ENCODE assay signal across 1 cellular context in the genomic region with DNA sequence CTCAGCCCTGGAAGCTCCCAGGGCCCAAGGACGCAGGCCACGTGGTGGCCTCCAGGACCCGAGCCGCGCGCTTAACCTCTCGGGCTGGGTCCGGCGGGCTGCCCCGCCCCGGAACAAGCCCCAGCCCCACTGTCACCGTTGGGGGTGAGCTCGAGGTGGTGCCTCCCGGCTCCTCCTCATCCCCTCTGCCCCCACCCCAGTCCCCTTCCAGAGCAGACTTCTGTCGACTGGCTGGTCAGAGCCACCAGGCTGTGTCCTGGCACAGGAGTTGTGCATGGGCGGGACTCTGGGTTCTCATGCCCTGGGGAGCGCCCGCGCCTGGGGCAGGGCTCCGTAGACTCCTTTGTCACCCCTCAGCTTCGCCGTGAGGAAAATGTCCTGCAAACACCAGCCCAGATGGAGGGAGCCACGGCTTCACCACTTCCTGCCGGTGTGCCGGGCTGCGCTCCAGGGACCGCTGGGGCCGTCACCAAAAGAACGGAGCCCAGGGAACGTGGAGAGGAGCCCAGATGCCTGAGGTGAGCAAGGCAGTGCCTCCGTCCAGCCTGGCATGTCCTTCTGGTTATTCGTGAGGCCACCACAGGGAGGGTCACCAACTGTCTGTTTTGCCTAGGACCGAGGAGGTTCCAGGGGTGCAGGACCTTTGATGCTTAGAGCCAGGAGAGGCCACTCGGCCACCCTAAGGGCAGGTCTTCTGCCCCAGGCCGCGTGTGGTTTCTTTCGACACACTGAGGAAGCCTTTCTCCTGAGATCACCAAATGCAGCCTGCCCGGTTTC.
A peak's percentile ranks its signal among the peaks of the same experiment; 100 is the strongest.
TF ChIP-seq lines count a peak whose summit lies in the region.

No MANE protein-coding gene starts in this region.

TF ChIP-seq in HepG2, 621 proteins besides CTCF, POLR2A, EP300 and RAD21 (continued from another document and continues in another):
- TF ChIP-seq, protein P1, sequence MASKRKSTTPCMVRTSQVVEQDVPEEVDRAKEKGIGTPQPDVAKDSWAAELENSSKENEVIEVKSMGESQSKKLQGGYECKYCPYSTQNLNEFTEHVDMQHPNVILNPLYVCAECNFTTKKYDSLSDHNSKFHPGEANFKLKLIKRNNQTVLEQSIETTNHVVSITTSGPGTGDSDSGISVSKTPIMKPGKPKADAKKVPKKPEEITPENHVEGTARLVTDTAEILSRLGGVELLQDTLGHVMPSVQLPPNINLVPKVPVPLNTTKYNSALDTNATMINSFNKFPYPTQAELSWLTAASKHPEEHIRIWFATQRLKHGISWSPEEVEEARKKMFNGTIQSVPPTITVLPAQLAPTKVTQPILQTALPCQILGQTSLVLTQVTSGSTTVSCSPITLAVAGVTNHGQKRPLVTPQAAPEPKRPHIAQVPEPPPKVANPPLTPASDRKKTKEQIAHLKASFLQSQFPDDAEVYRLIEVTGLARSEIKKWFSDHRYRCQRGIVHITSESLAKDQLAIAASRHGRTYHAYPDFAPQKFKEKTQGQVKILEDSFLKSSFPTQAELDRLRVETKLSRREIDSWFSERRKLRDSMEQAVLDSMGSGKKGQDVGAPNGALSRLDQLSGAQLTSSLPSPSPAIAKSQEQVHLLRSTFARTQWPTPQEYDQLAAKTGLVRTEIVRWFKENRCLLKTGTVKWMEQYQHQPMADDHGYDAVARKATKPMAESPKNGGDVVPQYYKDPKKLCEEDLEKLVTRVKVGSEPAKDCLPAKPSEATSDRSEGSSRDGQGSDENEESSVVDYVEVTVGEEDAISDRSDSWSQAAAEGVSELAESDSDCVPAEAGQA (IDR thresholded peaks at IDR 0.05; ENCODE audit: low read depth), result no peak
- TF ChIP-seq, protein P1 (CRISPR knock-in tag; IDR thresholded peaks at IDR 0.05; ENCODE audit: borderline replicate concordance), result no peak; the same call in 1 of the 2 replicates
- no peak for TF ChIP-seq KDM1A (CRISPR knock-in tag; IDR thresholded peaks at IDR 0.05)
- TF ChIP-seq, protein P2, sequence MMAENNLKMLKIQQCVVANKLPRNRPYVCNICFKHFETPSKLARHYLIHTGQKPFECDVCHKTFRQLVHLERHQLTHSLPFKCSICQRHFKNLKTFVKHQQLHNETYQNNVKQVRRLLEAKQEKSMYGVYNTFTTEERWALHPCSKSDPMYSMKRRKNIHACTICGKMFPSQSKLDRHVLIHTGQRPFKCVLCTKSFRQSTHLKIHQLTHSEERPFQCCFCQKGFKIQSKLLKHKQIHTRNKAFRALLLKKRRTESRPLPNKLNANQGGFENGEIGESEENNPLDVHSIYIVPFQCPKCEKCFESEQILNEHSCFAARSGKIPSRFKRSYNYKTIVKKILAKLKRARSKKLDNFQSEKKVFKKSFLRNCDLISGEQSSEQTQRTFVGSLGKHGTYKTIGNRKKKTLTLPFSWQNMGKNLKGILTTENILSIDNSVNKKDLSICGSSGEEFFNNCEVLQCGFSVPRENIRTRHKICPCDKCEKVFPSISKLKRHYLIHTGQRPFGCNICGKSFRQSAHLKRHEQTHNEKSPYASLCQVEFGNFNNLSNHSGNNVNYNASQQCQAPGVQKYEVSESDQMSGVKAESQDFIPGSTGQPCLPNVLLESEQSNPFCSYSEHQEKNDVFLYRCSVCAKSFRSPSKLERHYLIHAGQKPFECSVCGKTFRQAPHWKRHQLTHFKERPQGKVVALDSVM (CRISPR knock-in tag; IDR thresholded peaks at IDR 0.05), result no peak
- TF ChIP-seq ZNF34 (CRISPR knock-in tag; IDR thresholded peaks at IDR 0.05; ENCODE audit: borderline replicate concordance), result 0 out of 2 replicates have a peak, but pooled peaks have one; percentile 73
- TF ChIP-seq, protein P3, sequence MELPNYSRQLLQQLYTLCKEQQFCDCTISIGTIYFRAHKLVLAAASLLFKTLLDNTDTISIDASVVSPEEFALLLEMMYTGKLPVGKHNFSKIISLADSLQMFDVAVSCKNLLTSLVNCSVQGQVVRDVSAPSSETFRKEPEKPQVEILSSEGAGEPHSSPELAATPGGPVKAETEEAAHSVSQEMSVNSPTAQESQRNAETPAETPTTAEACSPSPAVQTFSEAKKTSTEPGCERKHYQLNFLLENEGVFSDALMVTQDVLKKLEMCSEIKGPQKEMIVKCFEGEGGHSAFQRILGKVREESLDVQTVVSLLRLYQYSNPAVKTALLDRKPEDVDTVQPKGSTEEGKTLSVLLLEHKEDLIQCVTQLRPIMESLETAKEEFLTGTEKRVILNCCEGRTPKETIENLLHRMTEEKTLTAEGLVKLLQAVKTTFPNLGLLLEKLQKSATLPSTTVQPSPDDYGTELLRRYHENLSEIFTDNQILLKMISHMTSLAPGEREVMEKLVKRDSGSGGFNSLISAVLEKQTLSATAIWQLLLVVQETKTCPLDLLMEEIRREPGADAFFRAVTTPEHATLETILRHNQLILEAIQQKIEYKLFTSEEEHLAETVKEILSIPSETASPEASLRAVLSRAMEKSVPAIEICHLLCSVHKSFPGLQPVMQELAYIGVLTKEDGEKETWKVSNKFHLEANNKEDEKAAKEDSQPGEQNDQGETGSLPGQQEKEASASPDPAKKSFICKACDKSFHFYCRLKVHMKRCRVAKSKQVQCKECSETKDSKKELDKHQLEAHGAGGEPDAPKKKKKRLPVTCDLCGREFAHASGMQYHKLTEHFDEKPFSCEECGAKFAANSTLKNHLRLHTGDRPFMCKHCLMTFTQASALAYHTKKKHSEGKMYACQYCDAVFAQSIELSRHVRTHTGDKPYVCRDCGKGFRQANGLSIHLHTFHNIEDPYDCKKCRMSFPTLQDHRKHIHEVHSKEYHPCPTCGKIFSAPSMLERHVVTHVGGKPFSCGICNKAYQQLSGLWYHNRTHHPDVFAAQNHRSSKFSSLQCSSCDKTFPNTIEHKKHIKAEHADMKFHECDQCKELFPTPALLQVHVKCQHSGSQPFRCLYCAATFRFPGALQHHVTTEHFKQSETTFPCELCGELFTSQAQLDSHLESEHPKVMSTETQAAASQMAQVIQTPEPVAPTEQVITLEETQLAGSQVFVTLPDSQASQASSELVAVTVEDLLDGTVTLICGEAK (IDR thresholded peaks at IDR 0.05), result no peak
- TF ChIP-seq, protein P3 (CRISPR knock-in tag; IDR thresholded peaks at IDR 0.05), result no peak
- no peak for TF ChIP-seq ZFP37 (CRISPR knock-in tag; IDR thresholded peaks at IDR 0.05; ENCODE audit: borderline replicate concordance)
- TF ChIP-seq, protein P4, sequence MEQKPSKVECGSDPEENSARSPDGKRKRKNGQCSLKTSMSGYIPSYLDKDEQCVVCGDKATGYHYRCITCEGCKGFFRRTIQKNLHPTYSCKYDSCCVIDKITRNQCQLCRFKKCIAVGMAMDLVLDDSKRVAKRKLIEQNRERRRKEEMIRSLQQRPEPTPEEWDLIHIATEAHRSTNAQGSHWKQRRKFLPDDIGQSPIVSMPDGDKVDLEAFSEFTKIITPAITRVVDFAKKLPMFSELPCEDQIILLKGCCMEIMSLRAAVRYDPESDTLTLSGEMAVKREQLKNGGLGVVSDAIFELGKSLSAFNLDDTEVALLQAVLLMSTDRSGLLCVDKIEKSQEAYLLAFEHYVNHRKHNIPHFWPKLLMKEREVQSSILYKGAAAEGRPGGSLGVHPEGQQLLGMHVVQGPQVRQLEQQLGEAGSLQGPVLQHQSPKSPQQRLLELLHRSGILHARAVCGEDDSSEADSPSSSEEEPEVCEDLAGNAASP (CRISPR knock-in tag; IDR thresholded peaks at IDR 0.05; ENCODE audit: borderline replicate concordance), result peak; percentile 59
- TF ChIP-seq ZNF564 (CRISPR knock-in tag; IDR thresholded peaks at IDR 0.05), result no peak
- TF ChIP-seq, protein P5, sequence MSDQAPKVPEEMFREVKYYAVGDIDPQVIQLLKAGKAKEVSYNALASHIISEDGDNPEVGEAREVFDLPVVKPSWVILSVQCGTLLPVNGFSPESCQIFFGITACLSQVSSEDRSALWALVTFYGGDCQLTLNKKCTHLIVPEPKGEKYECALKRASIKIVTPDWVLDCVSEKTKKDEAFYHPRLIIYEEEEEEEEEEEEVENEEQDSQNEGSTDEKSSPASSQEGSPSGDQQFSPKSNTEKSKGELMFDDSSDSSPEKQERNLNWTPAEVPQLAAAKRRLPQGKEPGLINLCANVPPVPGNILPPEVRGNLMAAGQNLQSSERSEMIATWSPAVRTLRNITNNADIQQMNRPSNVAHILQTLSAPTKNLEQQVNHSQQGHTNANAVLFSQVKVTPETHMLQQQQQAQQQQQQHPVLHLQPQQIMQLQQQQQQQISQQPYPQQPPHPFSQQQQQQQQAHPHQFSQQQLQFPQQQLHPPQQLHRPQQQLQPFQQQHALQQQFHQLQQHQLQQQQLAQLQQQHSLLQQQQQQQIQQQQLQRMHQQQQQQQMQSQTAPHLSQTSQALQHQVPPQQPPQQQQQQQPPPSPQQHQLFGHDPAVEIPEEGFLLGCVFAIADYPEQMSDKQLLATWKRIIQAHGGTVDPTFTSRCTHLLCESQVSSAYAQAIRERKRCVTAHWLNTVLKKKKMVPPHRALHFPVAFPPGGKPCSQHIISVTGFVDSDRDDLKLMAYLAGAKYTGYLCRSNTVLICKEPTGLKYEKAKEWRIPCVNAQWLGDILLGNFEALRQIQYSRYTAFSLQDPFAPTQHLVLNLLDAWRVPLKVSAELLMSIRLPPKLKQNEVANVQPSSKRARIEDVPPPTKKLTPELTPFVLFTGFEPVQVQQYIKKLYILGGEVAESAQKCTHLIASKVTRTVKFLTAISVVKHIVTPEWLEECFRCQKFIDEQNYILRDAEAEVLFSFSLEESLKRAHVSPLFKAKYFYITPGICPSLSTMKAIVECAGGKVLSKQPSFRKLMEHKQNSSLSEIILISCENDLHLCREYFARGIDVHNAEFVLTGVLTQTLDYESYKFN (CRISPR knock-in tag; conservative IDR thresholded peaks at IDR 0.05), result no peak; the same call in 1 of the 2 replicates
- no peak for TF ChIP-seq SMC3 (IDR thresholded peaks at IDR 0.05; ENCODE audit: low read length)
- peak; percentile 30 for TF ChIP-seq NRL (CRISPR knock-in tag; IDR thresholded peaks at IDR 0.05; ENCODE audit: borderline replicate concordance)
- TF ChIP-seq, protein P6, sequence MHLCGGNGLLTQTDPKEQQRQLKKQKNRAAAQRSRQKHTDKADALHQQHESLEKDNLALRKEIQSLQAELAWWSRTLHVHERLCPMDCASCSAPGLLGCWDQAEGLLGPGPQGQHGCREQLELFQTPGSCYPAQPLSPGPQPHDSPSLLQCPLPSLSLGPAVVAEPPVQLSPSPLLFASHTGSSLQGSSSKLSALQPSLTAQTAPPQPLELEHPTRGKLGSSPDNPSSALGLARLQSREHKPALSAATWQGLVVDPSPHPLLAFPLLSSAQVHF (CRISPR knock-in tag; IDR thresholded peaks at IDR 0.05), result 0 out of 2 replicates have a peak, but pooled peaks have one; percentile 73
- no peak for TF ChIP-seq ZNF550 (CRISPR knock-in tag; IDR thresholded peaks at IDR 0.05; ENCODE audit: borderline replicate concordance)
- TF ChIP-seq, protein P7, sequence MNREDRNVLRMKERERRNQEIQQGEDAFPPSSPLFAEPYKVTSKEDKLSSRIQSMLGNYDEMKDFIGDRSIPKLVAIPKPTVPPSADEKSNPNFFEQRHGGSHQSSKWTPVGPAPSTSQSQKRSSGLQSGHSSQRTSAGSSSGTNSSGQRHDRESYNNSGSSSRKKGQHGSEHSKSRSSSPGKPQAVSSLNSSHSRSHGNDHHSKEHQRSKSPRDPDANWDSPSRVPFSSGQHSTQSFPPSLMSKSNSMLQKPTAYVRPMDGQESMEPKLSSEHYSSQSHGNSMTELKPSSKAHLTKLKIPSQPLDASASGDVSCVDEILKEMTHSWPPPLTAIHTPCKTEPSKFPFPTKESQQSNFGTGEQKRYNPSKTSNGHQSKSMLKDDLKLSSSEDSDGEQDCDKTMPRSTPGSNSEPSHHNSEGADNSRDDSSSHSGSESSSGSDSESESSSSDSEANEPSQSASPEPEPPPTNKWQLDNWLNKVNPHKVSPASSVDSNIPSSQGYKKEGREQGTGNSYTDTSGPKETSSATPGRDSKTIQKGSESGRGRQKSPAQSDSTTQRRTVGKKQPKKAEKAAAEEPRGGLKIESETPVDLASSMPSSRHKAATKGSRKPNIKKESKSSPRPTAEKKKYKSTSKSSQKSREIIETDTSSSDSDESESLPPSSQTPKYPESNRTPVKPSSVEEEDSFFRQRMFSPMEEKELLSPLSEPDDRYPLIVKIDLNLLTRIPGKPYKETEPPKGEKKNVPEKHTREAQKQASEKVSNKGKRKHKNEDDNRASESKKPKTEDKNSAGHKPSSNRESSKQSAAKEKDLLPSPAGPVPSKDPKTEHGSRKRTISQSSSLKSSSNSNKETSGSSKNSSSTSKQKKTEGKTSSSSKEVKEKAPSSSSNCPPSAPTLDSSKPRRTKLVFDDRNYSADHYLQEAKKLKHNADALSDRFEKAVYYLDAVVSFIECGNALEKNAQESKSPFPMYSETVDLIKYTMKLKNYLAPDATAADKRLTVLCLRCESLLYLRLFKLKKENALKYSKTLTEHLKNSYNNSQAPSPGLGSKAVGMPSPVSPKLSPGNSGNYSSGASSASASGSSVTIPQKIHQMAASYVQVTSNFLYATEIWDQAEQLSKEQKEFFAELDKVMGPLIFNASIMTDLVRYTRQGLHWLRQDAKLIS (CRISPR knock-in tag; IDR thresholded peaks at IDR 0.05), result no peak
